Comparison of ENCODE assay signal across 8 cellular contexts in genomic region chr3:30597131-30597768, GRCh38. TPM values are rescaled to one million over a fixed set of nuclear protein-coding genes. Genes with fewer than 3 reads are reported as not detected.
DNase-seq lines count a peak whose midpoint lies in the region; ATAC-seq and TF ChIP-seq lines count a peak whose summit lies in the region.

No MANE protein-coding gene starts in this region.

- H3K36me3 Mint-ChIP-seq in MCF 10A (ENCODE audit: insufficient read depth, unreplicated experiment): no peaks in the 10 kb centered on the region

- TF ChIP-seq POLR2A in uterus (IDR thresholded peaks at IDR 0.05): no peak

- no peaks in the 10 kb centered on the region for H3K27me3 ChIP-seq in uterus

- H3K9me3 ChIP-seq in uterus: no peaks in the 10 kb centered on the region

- peak overlapping the region; percentile 69 for H3K27ac ChIP-seq in uterus

- H3K9me3 Mint-ChIP-seq in MCF 10A (ENCODE audit: unreplicated experiment): no peaks in the 10 kb centered on the region

- DNase-seq in NOMO-1 treated with DMSO at 0.1 percent for 48 hours (lab: John Stamatoyannopoulos, UW; ENCODE audit: unreplicated experiment): peak; percentile 7
- no peak for DNase-seq in NOMO-1 treated with dmso at 0.1 percent for 144 hours (lab: John Stamatoyannopoulos, UW; ENCODE audit: unreplicated experiment)
- DNase-seq in MCF 10A (ENCODE audit: unreplicated experiment): peak; percentile 95
- DNase-seq in left kidney (ENCODE audit: low read depth, low spot score): peak; percentile 78
- peak in 1 of 2 donors; percentile 46 for DNase-seq in uterus

- BruUV-seq in MCF 10A (replicated peaks; lab: Mats Ljungman, UMichigan): no TSS peak

- no peak for ATAC-seq in GM18502 (IDR thresholded peaks at IDR 0.05; ENCODE audit: poor library complexity, unreplicated experiment)
- ATAC-seq in HG03196 (IDR thresholded peaks at IDR 0.05; ENCODE audit: unreplicated experiment): no peak
- ATAC-seq in GM18907 (IDR thresholded peaks at IDR 0.05; ENCODE audit: unreplicated experiment): no peak

- H3K4me3 Mint-ChIP-seq in MCF 10A (ENCODE audit: unreplicated experiment): no peak overlapping the region

- H3K4me3 ChIP-seq in uterus: no peak overlapping the region

- H3K4me1 Mint-ChIP-seq in MCF 10A (ENCODE audit: insufficient read depth, unreplicated experiment): peaks cover 26% of the 10 kb centered on the region

- peak overlapping the region; percentile 96 for H3K27ac Mint-ChIP-seq in MCF 10A (ENCODE audit: low read depth, unreplicated experiment)

- H3K4me1 ChIP-seq in uterus: no peaks in the 10 kb centered on the region

- CTCF ChIA-PET in MCF 10A (lab: Yijun Ruan, JAX): interaction anchor here (0.9 kb wide), 1 partner anchor 32 kb away, joined by 3 read pairs; no protein-coding TSS in a partner anchor

- intact Hi-C loops in MCF 10A (cut with micrococcal nuclease) (no loop called here), uterus (cut with DNase I; ENCODE audit: low total_unique reads) (no loop called here)

- no peaks in the 10 kb centered on the region for H3K36me3 ChIP-seq in uterus

- POLR2A ChIA-PET in MCF 10A (lab: Yijun Ruan, JAX): interaction anchor here (0.9 to 5.4 kb wide), 11 partner anchors 11 to 253 kb away, joined by 3 to 55 read pairs (median 6); partner anchors contain the start of gene TGFBR2

- no peaks in the 10 kb centered on the region for H3K27me3 Mint-ChIP-seq in MCF 10A (ENCODE audit: insufficient read depth, unreplicated experiment)

- no peak for TF ChIP-seq CTCF in MCF 10A (IDR thresholded peaks at IDR 0.05; ENCODE audit: unreplicated experiment)
- no peak for TF ChIP-seq CTCF in uterus (IDR thresholded peaks at IDR 0.05)

RNA-seq across cellular contexts. Expression of gene TGFBR2, which starts 9.2 kb away (rescaled TPM):
- total RNA-seq in MCF 10A (2022) (103 and 104 TPM in 2 replicates), uterus (100 to 1,000 TPM in 3 of 4 donors, 10 to 100 TPM in 1; 95.3 to 255 (median 211) TPM)
